Comparison of ENCODE assay signal across 24 cellular contexts in the genomic region with DNA sequence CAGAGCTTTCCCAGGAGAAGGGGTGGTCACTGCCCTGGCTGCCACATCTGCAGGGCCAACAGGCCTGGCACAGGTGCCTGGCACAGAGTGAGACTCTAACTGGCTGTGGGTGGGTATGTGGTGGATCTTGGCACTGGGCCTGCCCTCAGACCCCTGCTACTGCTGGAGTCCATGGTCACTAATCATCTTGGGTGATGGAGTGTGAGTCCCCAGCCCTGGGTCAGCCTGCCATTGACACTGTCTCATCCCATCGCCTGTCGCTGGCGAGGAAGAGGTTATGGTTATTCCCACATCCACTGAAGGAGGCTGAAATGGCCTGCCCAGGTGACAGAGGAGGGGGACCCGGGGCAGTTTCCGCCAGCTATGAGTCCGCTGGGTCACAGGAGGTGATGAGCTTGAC.
"Had no signal": no experiment of that assay in that cellular context is flagged by ENCODE, and none has a peak within 500 bp of the region (broad histone marks: within the 10 kb centered on the region; RNA-seq: fewer than 3 reads in every experiment).

No MANE protein-coding gene starts in this region.

- H3K27ac Mint-ChIP-seq: dendritic cell treated with granulocyte-macrophage colony-stimulating factor and Interleukin-4, amounts not matched to agents 40 ng/mL and 50 ng/mL, for 4 days; endodermal cell; immature natural killer cell; naive thymus-derived CD8-positive, alpha-beta T cell; stimulated activated effector memory CD8-positive, alpha-beta T cell treated with anti-CD3 and anti-CD28 coated beads, Interleukin-12 subunit alpha, Interleukin-12 subunit beta, amount 100 ng/mL, for 72 hours had no signal

- DNase-seq: colonic mucosa; effector CD8-positive, alpha-beta T cell; foreskin keratinocyte; glutamatergic neuron; heart right ventricle; hippocampal formation; immature natural killer cell; islet precursor cell; left ventricle myocardium superior; lower lobe of right lung; naive thymus-derived CD8-positive, alpha-beta T cell; stimulated activated CD4-positive, alpha-beta T cell treated with anti-CD3 and anti-CD28 coated beads, Interleukin-2, amount 100 ng/mL, for 24 hours; stimulated activated CD4-positive, alpha-beta T cell treated with anti-CD3 and anti-CD28 coated beads, Interleukin-4, amount 100 ng/mL, for 24 hours; stimulated activated naive CD4-positive, alpha-beta T cell treated with Interleukin-2 at 50 U/mL for 16 hours; stomach; tibial artery; upper lobe of left lung had no signal

- H3K4me1 Mint-ChIP-seq: central memory CD8-positive, alpha-beta T cell; immature natural killer cell; naive thymus-derived CD8-positive, alpha-beta T cell; stimulated activated effector memory CD8-positive, alpha-beta T cell treated with anti-CD3 and anti-CD28 coated beads, Interleukin-12 subunit alpha, Interleukin-12 subunit beta, amount 100 ng/mL, for 72 hours had no signal

- H3K4me3 Mint-ChIP-seq: central memory CD8-positive, alpha-beta T cell; dendritic cell treated with granulocyte-macrophage colony-stimulating factor and Interleukin-4, amounts not matched to agents 40 ng/mL and 50 ng/mL, for 4 days; endodermal cell; immature natural killer cell; naive thymus-derived CD8-positive, alpha-beta T cell; stimulated activated effector memory CD8-positive, alpha-beta T cell treated with anti-CD3 and anti-CD28 coated beads, Interleukin-12 subunit alpha, Interleukin-12 subunit beta, amount 100 ng/mL, for 72 hours had no signal

- H3K36me3 Mint-ChIP-seq: immature natural killer cell; naive thymus-derived CD8-positive, alpha-beta T cell; stimulated activated effector memory CD8-positive, alpha-beta T cell treated with anti-CD3 and anti-CD28 coated beads, Interleukin-12 subunit alpha, Interleukin-12 subunit beta, amount 100 ng/mL, for 72 hours had no signal

- H3K9me3 ChIP-seq: colonic mucosa, esophagus muscularis mucosa, lower lobe of right lung, prostate gland, stomach, tibial artery, upper lobe of left lung had no signal

- H3K27ac ChIP-seq: colonic mucosa, esophagus muscularis mucosa, foreskin keratinocyte, heart right ventricle, lower lobe of right lung, prostate gland, stomach, tibial artery, upper lobe of left lung had no signal

- H3K4me1 ChIP-seq: colonic mucosa, foreskin keratinocyte, prostate gland, stomach, tibial artery had no signal

- ATAC-seq: foreskin keratinocyte; heart right ventricle; left ventricle myocardium superior; lower lobe of right lung; naive thymus-derived CD8-positive, alpha-beta T cell; sciatic nerve; stimulated activated effector memory CD8-positive, alpha-beta T cell treated with anti-CD3 and anti-CD28 coated beads, Interleukin-12 subunit alpha, Interleukin-12 subunit beta, amount 100 ng/mL, for 72 hours had no signal

- H3K36me3 ChIP-seq: colonic mucosa, heart right ventricle, lower lobe of right lung, prostate gland, stomach, tibial artery, upper lobe of left lung had no signal

- H3K27me3 Mint-ChIP-seq: central memory CD8-positive, alpha-beta T cell had no signal

- H3K4me3 ChIP-seq: colonic mucosa, esophagus muscularis mucosa, heart right ventricle, lower lobe of right lung, prostate gland, stomach, tibial artery, upper lobe of left lung had no signal

- H3K27me3 ChIP-seq: colonic mucosa, heart right ventricle, tibial artery, upper lobe of left lung had no signal

- H3K9me3 Mint-ChIP-seq: central memory CD8-positive, alpha-beta T cell; dendritic cell treated with granulocyte-macrophage colony-stimulating factor and Interleukin-4, amounts not matched to agents 40 ng/mL and 50 ng/mL, for 4 days; immature natural killer cell; naive thymus-derived CD8-positive, alpha-beta T cell; stimulated activated effector memory CD8-positive, alpha-beta T cell treated with anti-CD3 and anti-CD28 coated beads, Interleukin-12 subunit alpha, Interleukin-12 subunit beta, amount 100 ng/mL, for 72 hours had no signal
